ENCODE assay signal across 22 cellular contexts in the genomic region with DNA sequence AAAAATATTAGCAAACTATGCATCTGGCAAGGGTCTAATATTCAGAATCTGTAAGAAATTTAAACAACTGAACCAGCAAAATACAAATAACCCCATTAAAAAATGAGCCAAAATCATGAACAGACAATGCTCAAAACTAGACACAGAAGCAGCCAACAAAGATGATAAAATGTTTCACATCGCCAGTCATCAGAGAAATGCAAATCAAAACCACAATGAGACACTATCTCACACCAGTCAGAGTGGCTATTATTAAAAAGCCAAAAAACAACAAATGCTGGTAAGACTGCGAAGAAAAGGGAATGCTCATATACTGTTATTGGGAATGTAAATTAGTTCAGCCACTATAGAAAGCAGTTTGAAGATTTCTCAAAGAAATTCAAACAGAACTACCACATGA.
"Had no signal": no experiment of that assay in that cellular context is flagged by ENCODE, and none has a peak within 500 bp of the region (broad histone marks: within the 10 kb centered on the region; RNA-seq: fewer than 3 reads in every experiment).

No MANE protein-coding gene starts in this region.

- H3K27ac Mint-ChIP-seq: activated CD4-positive, alpha-beta T cell treated with anti-CD3 and anti-CD28 coated beads, Interleukin-2, amount 10 ng/mL, durations not matched to agents 24 days and 14 days; activated CD8-positive, alpha-beta T cell treated with anti-CD3 and anti-CD28 coated beads for 36 hours; activated T-helper 2 cell treated with anti-CD3 and anti-CD28 coated beads, Interferon-gamma antibody, Interleukin-2, Interleukin-4, amounts not matched to agents 10 μg/mL and 5 μg/mL and 100 μg/mL, durations not matched to agents 14 hours and 24 hours and 36 hours; brain; endodermal cell; mesothelial cell of epicardium; nephron progenitor cell had no signal

- H3K79me2 ChIP-seq: hepatocyte had no signal

- H3K4me3 ChIP-seq: hepatocyte, tibial artery had no signal

- H3K27me3 ChIP-seq: hepatocyte, tibial artery had no signal

- ATAC-seq: activated CD8-positive, alpha-beta T cell treated with anti-CD3 and anti-CD28 coated beads for 36 hours; stimulated activated naive CD8-positive, alpha-beta T cell treated with anti-CD3 and anti-CD28 coated beads, Interleukin-15, Interleukin-2, amounts not matched to agents 100 U/mL and 50 U/mL, for 24 hours had no signal

- H3K4me3 Mint-ChIP-seq: activated CD4-positive, alpha-beta T cell treated with anti-CD3 and anti-CD28 coated beads, Interleukin-2, amount 10 ng/mL, durations not matched to agents 24 days and 14 days; activated CD8-positive, alpha-beta T cell treated with anti-CD3 and anti-CD28 coated beads for 36 hours; brain; endodermal cell; mesothelial cell of epicardium; nephron progenitor cell had no signal

- H3K27ac ChIP-seq: epithelial cell of prostate, hepatocyte, tibial artery had no signal

- H3K4me1 Mint-ChIP-seq: activated CD4-positive, alpha-beta T cell treated with anti-CD3 and anti-CD28 coated beads, Interleukin-2, amount 10 ng/mL, durations not matched to agents 24 days and 14 days; brain; endodermal cell; mesothelial cell of epicardium; nephron progenitor cell had no signal

- H3K36me3 ChIP-seq: tibial artery had no signal

- DNase-seq: activated CD4-positive, alpha-beta T cell treated with anti-CD3 and anti-CD28 coated beads, Interleukin-2, amount 10 ng/mL, durations not matched to agents 24 days and 14 days; activated CD8-positive, alpha-beta T cell treated with anti-CD3 and anti-CD28 coated beads for 36 hours; activated naive CD4-positive, alpha-beta T cell treated with Interleukin-2 at 50 U/mL for 16 hours; activated T-cell treated with anti-CD3 and anti-CD28 coated beads, Interleukin-2, amount 50 U/mL, for 1 hour; anterior cingulate cortex; central memory CD4-positive, alpha-beta T cell; endodermal cell; foreskin fibroblast; nephron progenitor cell; nucleus accumbens; posterior cingulate gyrus; retina; stimulated activated CD4-positive, alpha-beta T cell treated with anti-CD3 and anti-CD28 coated beads, Interleukin-1b, Interleukin-23, amount 100 ng/mL, for 48 hours; stimulated activated naive CD8-positive, alpha-beta T cell treated with anti-CD3 and anti-CD28 coated beads, Interleukin-15, Interleukin-2, amounts not matched to agents 100 U/mL and 50 U/mL, for 24 hours; substantia nigra; tibial artery had no signal

- H3K4me1 ChIP-seq: tibial artery had no signal

- FAIRE-seq: colon had no signal

- H3K4me2 ChIP-seq: hepatocyte had no signal

- H3K36me3 Mint-ChIP-seq: brain, mesothelial cell of epicardium had no signal

- H3K27me3 Mint-ChIP-seq: brain had no signal

- H2AFZ ChIP-seq: hepatocyte had no signal
